1 cellular context compared by ENCODE assay signal in genomic region chr3:123002749-123003497, GRCh38.
TF ChIP-seq lines count a peak whose summit lies in the region.

No MANE protein-coding gene starts in this region.

TF ChIP-seq in H1, 55 proteins besides CTCF, POLR2A, EP300 and RAD21:
- TF ChIP-seq KDM1A (IDR thresholded peaks at IDR 0.05; ENCODE audit: borderline replicate concordance, low read length) (no peak), RBBP5 (IDR thresholded peaks at IDR 0.05; ENCODE audit: borderline replicate concordance, low read depth, low read length) (no peak), ATF2 (IDR thresholded peaks at IDR 0.05; ENCODE audit: low read length) (no peak), KDM4A (IDR thresholded peaks at IDR 0.05; ENCODE audit: low read depth, low read length, severe bottlenecking) (no peak), SP2 (IDR thresholded peaks at IDR 0.05; ENCODE audit: low read length) (no peak), SAP30 (IDR thresholded peaks at IDR 0.05; ENCODE audit: insufficient read depth, insufficient replicate concordance, low read length) (no peak), TAF7 (optimal IDR thresholded peaks at IDR 0.05; ENCODE audit: borderline replicate concordance, low read depth, low read length) (no peak), BACH1 (IDR thresholded peaks at IDR 0.05; ENCODE audit: low read length) (no peak), SP4 (IDR thresholded peaks at IDR 0.05; ENCODE audit: low read length) (no peak), GABPA (IDR thresholded peaks at IDR 0.05; ENCODE audit: borderline replicate concordance, insufficient read depth, low read length) (no peak), JUND (IDR thresholded peaks at IDR 0.05; ENCODE audit: low read length) (no peak), MAFK (IDR thresholded peaks at IDR 0.05; ENCODE audit: low read depth, low read length) (no peak), USF2 (IDR thresholded peaks at IDR 0.05; ENCODE audit: low read length) (no peak), TAF1 (IDR thresholded peaks at IDR 0.05; ENCODE audit: low read depth, low read length) (no peak), POLR2AphosphoS5 (IDR thresholded peaks at IDR 0.05; ENCODE audit: low read depth, low read length) (no peak)
- TF ChIP-seq, protein P1, sequence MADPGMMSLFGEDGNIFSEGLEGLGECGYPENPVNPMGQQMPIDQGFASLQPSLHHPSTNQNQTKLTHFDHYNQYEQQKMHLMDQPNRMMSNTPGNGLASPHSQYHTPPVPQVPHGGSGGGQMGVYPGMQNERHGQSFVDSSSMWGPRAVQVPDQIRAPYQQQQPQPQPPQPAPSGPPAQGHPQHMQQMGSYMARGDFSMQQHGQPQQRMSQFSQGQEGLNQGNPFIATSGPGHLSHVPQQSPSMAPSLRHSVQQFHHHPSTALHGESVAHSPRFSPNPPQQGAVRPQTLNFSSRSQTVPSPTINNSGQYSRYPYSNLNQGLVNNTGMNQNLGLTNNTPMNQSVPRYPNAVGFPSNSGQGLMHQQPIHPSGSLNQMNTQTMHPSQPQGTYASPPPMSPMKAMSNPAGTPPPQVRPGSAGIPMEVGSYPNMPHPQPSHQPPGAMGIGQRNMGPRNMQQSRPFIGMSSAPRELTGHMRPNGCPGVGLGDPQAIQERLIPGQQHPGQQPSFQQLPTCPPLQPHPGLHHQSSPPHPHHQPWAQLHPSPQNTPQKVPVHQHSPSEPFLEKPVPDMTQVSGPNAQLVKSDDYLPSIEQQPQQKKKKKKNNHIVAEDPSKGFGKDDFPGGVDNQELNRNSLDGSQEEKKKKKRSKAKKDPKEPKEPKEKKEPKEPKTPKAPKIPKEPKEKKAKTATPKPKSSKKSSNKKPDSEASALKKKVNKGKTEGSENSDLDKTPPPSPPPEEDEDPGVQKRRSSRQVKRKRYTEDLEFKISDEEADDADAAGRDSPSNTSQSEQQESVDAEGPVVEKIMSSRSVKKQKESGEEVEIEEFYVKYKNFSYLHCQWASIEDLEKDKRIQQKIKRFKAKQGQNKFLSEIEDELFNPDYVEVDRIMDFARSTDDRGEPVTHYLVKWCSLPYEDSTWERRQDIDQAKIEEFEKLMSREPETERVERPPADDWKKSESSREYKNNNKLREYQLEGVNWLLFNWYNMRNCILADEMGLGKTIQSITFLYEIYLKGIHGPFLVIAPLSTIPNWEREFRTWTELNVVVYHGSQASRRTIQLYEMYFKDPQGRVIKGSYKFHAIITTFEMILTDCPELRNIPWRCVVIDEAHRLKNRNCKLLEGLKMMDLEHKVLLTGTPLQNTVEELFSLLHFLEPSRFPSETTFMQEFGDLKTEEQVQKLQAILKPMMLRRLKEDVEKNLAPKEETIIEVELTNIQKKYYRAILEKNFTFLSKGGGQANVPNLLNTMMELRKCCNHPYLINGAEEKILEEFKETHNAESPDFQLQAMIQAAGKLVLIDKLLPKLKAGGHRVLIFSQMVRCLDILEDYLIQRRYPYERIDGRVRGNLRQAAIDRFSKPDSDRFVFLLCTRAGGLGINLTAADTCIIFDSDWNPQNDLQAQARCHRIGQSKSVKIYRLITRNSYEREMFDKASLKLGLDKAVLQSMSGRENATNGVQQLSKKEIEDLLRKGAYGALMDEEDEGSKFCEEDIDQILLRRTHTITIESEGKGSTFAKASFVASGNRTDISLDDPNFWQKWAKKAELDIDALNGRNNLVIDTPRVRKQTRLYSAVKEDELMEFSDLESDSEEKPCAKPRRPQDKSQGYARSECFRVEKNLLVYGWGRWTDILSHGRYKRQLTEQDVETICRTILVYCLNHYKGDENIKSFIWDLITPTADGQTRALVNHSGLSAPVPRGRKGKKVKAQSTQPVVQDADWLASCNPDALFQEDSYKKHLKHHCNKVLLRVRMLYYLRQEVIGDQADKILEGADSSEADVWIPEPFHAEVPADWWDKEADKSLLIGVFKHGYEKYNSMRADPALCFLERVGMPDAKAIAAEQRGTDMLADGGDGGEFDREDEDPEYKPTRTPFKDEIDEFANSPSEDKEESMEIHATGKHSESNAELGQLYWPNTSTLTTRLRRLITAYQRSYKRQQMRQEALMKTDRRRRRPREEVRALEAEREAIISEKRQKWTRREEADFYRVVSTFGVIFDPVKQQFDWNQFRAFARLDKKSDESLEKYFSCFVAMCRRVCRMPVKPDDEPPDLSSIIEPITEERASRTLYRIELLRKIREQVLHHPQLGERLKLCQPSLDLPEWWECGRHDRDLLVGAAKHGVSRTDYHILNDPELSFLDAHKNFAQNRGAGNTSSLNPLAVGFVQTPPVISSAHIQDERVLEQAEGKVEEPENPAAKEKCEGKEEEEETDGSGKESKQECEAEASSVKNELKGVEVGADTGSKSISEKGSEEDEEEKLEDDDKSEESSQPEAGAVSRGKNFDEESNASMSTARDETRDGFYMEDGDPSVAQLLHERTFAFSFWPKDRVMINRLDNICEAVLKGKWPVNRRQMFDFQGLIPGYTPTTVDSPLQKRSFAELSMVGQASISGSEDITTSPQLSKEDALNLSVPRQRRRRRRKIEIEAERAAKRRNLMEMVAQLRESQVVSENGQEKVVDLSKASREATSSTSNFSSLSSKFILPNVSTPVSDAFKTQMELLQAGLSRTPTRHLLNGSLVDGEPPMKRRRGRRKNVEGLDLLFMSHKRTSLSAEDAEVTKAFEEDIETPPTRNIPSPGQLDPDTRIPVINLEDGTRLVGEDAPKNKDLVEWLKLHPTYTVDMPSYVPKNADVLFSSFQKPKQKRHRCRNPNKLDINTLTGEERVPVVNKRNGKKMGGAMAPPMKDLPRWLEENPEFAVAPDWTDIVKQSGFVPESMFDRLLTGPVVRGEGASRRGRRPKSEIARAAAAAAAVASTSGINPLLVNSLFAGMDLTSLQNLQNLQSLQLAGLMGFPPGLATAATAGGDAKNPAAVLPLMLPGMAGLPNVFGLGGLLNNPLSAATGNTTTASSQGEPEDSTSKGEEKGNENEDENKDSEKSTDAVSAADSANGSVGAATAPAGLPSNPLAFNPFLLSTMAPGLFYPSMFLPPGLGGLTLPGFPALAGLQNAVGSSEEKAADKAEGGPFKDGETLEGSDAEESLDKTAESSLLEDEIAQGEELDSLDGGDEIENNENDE (IDR thresholded peaks at IDR 0.05; ENCODE audit: insufficient replicate concordance, low read length): no peak
